ENCODE assay signal across 1 cellular context in genomic region chr16:53042235-53042645, GRCh38.
TF ChIP-seq lines count a peak whose summit lies in the region.

No MANE protein-coding gene starts in this region.

TF ChIP-seq in K562, 482 proteins besides CTCF, POLR2A, EP300 and RAD21:
- no peak for TF ChIP-seq RHOXF2B (CRISPR knock-in tag; conservative IDR thresholded peaks at IDR 0.05)
- peak; percentile 51; the same call in 1 of the 2 replicates for TF ChIP-seq ZNF512 (tag; IDR thresholded peaks at IDR 0.05)
TF ChIP-seq in K562: peak in this region for 1.
